16 cellular contexts compared by ENCODE assay signal in the genomic region with DNA sequence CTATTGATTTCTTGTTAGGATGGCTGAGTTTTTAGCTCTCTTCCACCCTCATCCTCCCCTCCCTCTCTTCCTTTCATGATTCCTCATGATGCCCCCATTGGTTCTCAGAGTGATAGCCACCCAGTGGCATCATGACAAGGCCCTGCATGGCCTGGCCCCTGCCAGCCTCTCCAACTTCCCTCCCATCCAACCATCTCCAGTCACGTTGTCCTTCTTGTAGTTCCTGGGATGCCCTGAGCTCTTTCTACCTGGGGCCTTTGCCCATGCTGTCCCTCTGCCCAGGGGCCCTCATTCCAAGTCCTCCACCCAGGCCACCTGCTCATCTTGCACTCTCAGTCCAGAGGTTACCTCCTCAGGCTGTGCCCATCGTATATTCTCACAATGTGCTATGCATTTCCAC.
DNase-seq lines count a peak whose midpoint lies in the region; ATAC-seq, FAIRE-seq and TF ChIP-seq lines count a peak whose summit lies in the region.
"Had no signal": no experiment of that assay in that cellular context is flagged by ENCODE, and none has a peak within 500 bp of the region (broad histone marks: within the 10 kb centered on the region; RNA-seq: fewer than 3 reads in every experiment).

No MANE protein-coding gene starts in this region.

- H3K9me3 Mint-ChIP-seq in neural progenitor cell, result no peaks in the 10 kb centered on the region
- H3K9me3 Mint-ChIP-seq: H9 had no signal

- TF ChIP-seq CTCF in bronchial epithelial cell (IDR thresholded peaks at IDR 0.05; ENCODE audit: insufficient read depth, low read length, severe bottlenecking) (no peak), neural progenitor cell (IDR thresholded peaks at IDR 0.05) (no peak), right lobe of liver (IDR thresholded peaks at IDR 0.05) (no peak)

- no peak for TF ChIP-seq POLR2A in right lobe of liver (IDR thresholded peaks at IDR 0.05)

- H3K9ac ChIP-seq in neural progenitor cell, result no peak overlapping the region

- no peaks in the 10 kb centered on the region for H4K20me1 ChIP-seq in neural progenitor cell (ENCODE audit: low read depth)

- H3K4me1 Mint-ChIP-seq in T-helper 17 cell (no peaks in the 10 kb centered on the region), neural progenitor cell (peaks cover 23% of the 10 kb centered on the region)
- H3K4me1 Mint-ChIP-seq: CD8-positive, alpha-beta memory T cell; IgD-negative memory B cell had no signal

- no peaks in the 10 kb centered on the region for H3K36me3 Mint-ChIP-seq in T-helper 17 cell (ENCODE audit: low read depth)
- H3K36me3 Mint-ChIP-seq in neural progenitor cell, result no peaks in the 10 kb centered on the region
- H3K36me3 Mint-ChIP-seq: CD8-positive, alpha-beta memory T cell; IgD-negative memory B cell had no signal

- H2AFZ ChIP-seq in neural progenitor cell (replicated peaks), result no peak overlapping the region

- H3K79me2 ChIP-seq in neural progenitor cell (ENCODE audit: low read depth), result no peaks in the 10 kb centered on the region

- H3K27me3 ChIP-seq in bronchial epithelial cell (ENCODE audit: control insufficient read depth, insufficient read depth, low read length) (no peaks in the 10 kb centered on the region), neural progenitor cell (peaks cover 26% of the 10 kb centered on the region), right lobe of liver (no peaks in the 10 kb centered on the region)

- H3K27ac ChIP-seq in neural progenitor cell (no peak overlapping the region), right lobe of liver (no peak overlapping the region)

- no peaks in the 10 kb centered on the region for H3K9me3 ChIP-seq in T-helper 17 cell (ENCODE audit: control insufficient read depth, low read length, poor library complexity, severe bottlenecking)
- no peaks in the 10 kb centered on the region for H3K9me3 ChIP-seq in neural progenitor cell (ENCODE audit: low read depth)
- no peaks in the 10 kb centered on the region for H3K9me3 ChIP-seq in right lobe of liver
- H3K9me3 ChIP-seq: A549, Caco-2 had no signal

- H3K27me3 Mint-ChIP-seq in T-helper 17 cell, result peaks cover 25% of the 10 kb centered on the region
- peaks cover 7% of the 10 kb centered on the region for H3K27me3 Mint-ChIP-seq in neural progenitor cell (ENCODE audit: insufficient read depth, low read depth)

- H3K4me3 ChIP-seq in bronchial epithelial cell (ENCODE audit: low read depth, low read length) (no peak overlapping the region), neural progenitor cell (no peak overlapping the region), right lobe of liver (no peak overlapping the region)
- H3K4me3 ChIP-seq: A549, GM12878 had no signal

- 47% methylated on average over 2 of the region's 2 CpGs for WGBS in right lobe of liver (ENCODE audit: insufficient coverage, low coverage, low lambda C conversion rate, missing lambda C conversion rate)

- H3K4me1 ChIP-seq in neural progenitor cell (peaks cover 7% of the 10 kb centered on the region), right lobe of liver (no peaks in the 10 kb centered on the region)

- DNase-seq in T-helper 17 cell (no peak), bronchial epithelial cell (ENCODE audit: low read depth) (no peak), neural progenitor cell (ENCODE audit: low spot score) (no peak), sciatic nerve (ENCODE audit: low spot score) (peak; percentile 12), NCI-H1436 treated with DMSO at 0.1 percent for 48 hours (lab: John Stamatoyannopoulos, UW) (no peak), right lobe of liver (no peak), GM03348 (ENCODE audit: low spot score) (no peak)
- DNase-seq in activated CD4-positive, CD25-positive, alpha-beta regulatory T cell treated with anti-CD3 and anti-CD28 coated beads, Interleukin-2, amount 50 U/mL, for 72 hours, result no peak
- DNase-seq: Caco-2; CD8-positive, alpha-beta memory T cell; GOT3; H9 had no signal

- H3K36me3 ChIP-seq in bronchial epithelial cell (ENCODE audit: control insufficient read depth, insufficient read depth, low read length), result no peaks in the 10 kb centered on the region
- no peaks in the 10 kb centered on the region for H3K36me3 ChIP-seq in neural progenitor cell
- H3K36me3 ChIP-seq in right lobe of liver, result no peaks in the 10 kb centered on the region

- H3F3A ChIP-seq in neural progenitor cell (ENCODE audit: low read depth), result no peaks in the 10 kb centered on the region

- intact Hi-C loops in sciatic nerve (cut with DNase I) (no loop called here), right lobe of liver (cut with DNase I) (no loop called here)

- H3K27ac Mint-ChIP-seq in T-helper 17 cell, result peak overlapping the region; percentile 47
- no peak overlapping the region for H3K27ac Mint-ChIP-seq in neural progenitor cell
- H3K27ac Mint-ChIP-seq: CD8-positive, alpha-beta memory T cell; H9; IgD-negative memory B cell had no signal

- H3K4me3 Mint-ChIP-seq in T-helper 17 cell (no peak overlapping the region), neural progenitor cell (peak overlapping the region; percentile 3)
- H3K4me3 Mint-ChIP-seq: CD8-positive, alpha-beta memory T cell; H9; IgD-negative memory B cell had no signal

- no peak overlapping the region for H3K4me2 ChIP-seq in neural progenitor cell

- peak; percentile 18 for FAIRE-seq in bronchial epithelial cell (lab: Jason Lieb, UNC)
- FAIRE-seq: A549, GM12878, GM18507 had no signal

- ATAC-seq in T-helper 17 cell, result no peak
- ATAC-seq in sciatic nerve, result no peak
- no peak for ATAC-seq in right lobe of liver
- ATAC-seq: A549, GM12878 had no signal
